26 cellular contexts compared by ENCODE assay signal in genomic region chr4:4462970-4463369, GRCh38.
DNase-seq lines count a peak whose midpoint lies in the region; ATAC-seq and TF ChIP-seq lines count a peak whose summit lies in the region.
"Had no signal": no experiment of that assay in that cellular context is flagged by ENCODE, and none has a peak within 500 bp of the region (broad histone marks: within the 10 kb centered on the region; RNA-seq: fewer than 3 reads in every experiment).

No MANE protein-coding gene starts in this region.

- H3K4me2 ChIP-seq in osteoblast (ENCODE audit: insufficient read depth, low read length) (no peak overlapping the region), MM.1S (ENCODE audit: low read depth, low read length) (no peak overlapping the region)

- H2AFZ ChIP-seq in osteoblast (ENCODE audit: low read length) (no peak overlapping the region), MM.1S (ENCODE audit: low read length) (no peak overlapping the region)

- H3K27ac ChIP-seq in osteoblast (ENCODE audit: low read depth, low read length), result no peak overlapping the region
- H3K27ac ChIP-seq in MM.1S (ENCODE audit: low read length), result no peak overlapping the region
- H3K27ac ChIP-seq: gastroesophageal sphincter, lower lobe of right lung, neutrophil had no signal

- no peak overlapping the region for H3K9ac ChIP-seq in MM.1S (ENCODE audit: low read length)

- H3K4me3 ChIP-seq in osteoblast (ENCODE audit: insufficient read depth, low read length), result no peak overlapping the region
- H3K4me3 ChIP-seq in MM.1S (ENCODE audit: low read length), result no peak overlapping the region
- H3K4me3 ChIP-seq: gastroesophageal sphincter, lower lobe of right lung had no signal

- H3K9me3 ChIP-seq in osteoblast (ENCODE audit: low read depth, low read length), result no peaks in the 10 kb centered on the region
- no peaks in the 10 kb centered on the region for H3K9me3 ChIP-seq in MM.1S (replicated peaks; ENCODE audit: insufficient read depth, low read length)
- H3K9me3 ChIP-seq: gastroesophageal sphincter, lower lobe of right lung, neutrophil had no signal

- H3K4me1 ChIP-seq in osteoblast (ENCODE audit: insufficient read depth, low read length), result peaks cover 9% of the 10 kb centered on the region
- H3K4me1 ChIP-seq in MM.1S (ENCODE audit: low read length), result peaks cover 11% of the 10 kb centered on the region
- H3K4me1 ChIP-seq: gastroesophageal sphincter, lower lobe of right lung had no signal

- H3K4me1 Mint-ChIP-seq in activated naive CD8-positive, alpha-beta T cell (ENCODE audit: low read depth), result peaks cover 41% of the 10 kb centered on the region
- H3K4me1 Mint-ChIP-seq in activated naive CD8-positive, alpha-beta T cell treated with anti-CD3 and anti-CD28 coated beads for 36 hours, result peaks cover 30% of the 10 kb centered on the region

- H3K4me3 Mint-ChIP-seq in activated naive CD8-positive, alpha-beta T cell, result no peak overlapping the region
- no peak overlapping the region for H3K4me3 Mint-ChIP-seq in activated naive CD8-positive, alpha-beta T cell treated with anti-CD3 and anti-CD28 coated beads for 36 hours

- no peaks in the 10 kb centered on the region for H3K27me3 ChIP-seq in osteoblast (ENCODE audit: insufficient read depth, low read length)
- no peaks in the 10 kb centered on the region for H3K27me3 ChIP-seq in MM.1S (replicated peaks; ENCODE audit: insufficient read depth, low read length)
- H3K27me3 ChIP-seq: gastroesophageal sphincter, neutrophil had no signal

- no peaks in the 10 kb centered on the region for H3K27me3 Mint-ChIP-seq in activated naive CD8-positive, alpha-beta T cell
- no peaks in the 10 kb centered on the region for H3K27me3 Mint-ChIP-seq in activated naive CD8-positive, alpha-beta T cell treated with anti-CD3 and anti-CD28 coated beads for 36 hours

- H3K79me2 ChIP-seq in osteoblast (ENCODE audit: insufficient read depth, low read length) (no peaks in the 10 kb centered on the region), MM.1S (ENCODE audit: low read length) (no peaks in the 10 kb centered on the region)

- no peaks in the 10 kb centered on the region for H3K9me2 ChIP-seq in MM.1S (replicated peaks; ENCODE audit: insufficient read depth, low read length)

- peaks cover 11% of the 10 kb centered on the region for H3K9me3 Mint-ChIP-seq in activated naive CD8-positive, alpha-beta T cell (ENCODE audit: low read depth)
- peaks cover 4% of the 10 kb centered on the region for H3K9me3 Mint-ChIP-seq in activated naive CD8-positive, alpha-beta T cell treated with anti-CD3 and anti-CD28 coated beads for 36 hours

- no peak for TF ChIP-seq CTCF in osteoblast (IDR thresholded peaks at IDR 0.05; ENCODE audit: extremely low read depth, low read depth, low read length)
- no peak for TF ChIP-seq CTCF in MM.1S (IDR thresholded peaks at IDR 0.05; ENCODE audit: low read length)

- H3K36me3 ChIP-seq in osteoblast (ENCODE audit: insufficient read depth, low read length) (peaks cover 15% of the 10 kb centered on the region), MM.1S (replicated peaks; ENCODE audit: insufficient read depth, low read length) (no peaks in the 10 kb centered on the region; the same call in 1 of the 2 replicates)

- H3K27ac Mint-ChIP-seq in activated naive CD8-positive, alpha-beta T cell, result peak overlapping the region; percentile 50
- H3K27ac Mint-ChIP-seq in activated naive CD8-positive, alpha-beta T cell treated with anti-CD3 and anti-CD28 coated beads for 36 hours, result no peak overlapping the region

- H3K36me3 Mint-ChIP-seq in activated naive CD8-positive, alpha-beta T cell, result peaks cover 33% of the 10 kb centered on the region
- H3K36me3 Mint-ChIP-seq in activated naive CD8-positive, alpha-beta T cell treated with anti-CD3 and anti-CD28 coated beads for 36 hours, result peaks cover 42% of the 10 kb centered on the region

- no peak for DNase-seq in activated naive CD8-positive, alpha-beta T cell treated with anti-CD3 and anti-CD28 coated beads for 36 hours
- peak; percentile 74 to 77 for DNase-seq in NCI-H526 (lab: John Stamatoyannopoulos, UW)
- peak; percentile 1 for DNase-seq in central memory CD4-positive, alpha-beta T cell
- DNase-seq in osteoblast (ENCODE audit: insufficient read length, low spot score, missing footprints), result peak; percentile 66
- no peak for DNase-seq in MM.1S
- DNase-seq in COLO668 (lab: John Stamatoyannopoulos, UW; ENCODE audit: unreplicated experiment), result no peak
- DNase-seq: activated CD4-positive, alpha-beta T cell treated with anti-CD3 and anti-CD28 coated beads for 48 hours; activated CD8-positive, alpha-beta memory T cell treated with anti-CD3 and anti-CD28 coated beads, Interleukin-2, amount 50 U/mL, for 48 hours; activated naive CD4-positive, alpha-beta T cell; C1 segment of cervical spinal cord; cerebellar nuclear complex; effector CD8-positive, alpha-beta T cell; GDM1; Kasumi-1; kidney; lower lobe of right lung; NCI-H187 treated with DMSO at 0.1 percent for 48 hours; PC-3; SHP77; small intestine; stimulated activated CD4-positive, alpha-beta T cell treated with anti-CD3 and anti-CD28 coated beads, Interleukin-2, amount 100 ng/mL, for 48 hours; stimulated activated naive CD4-positive, alpha-beta T cell had no signal

- ATAC-seq in GM18907 (IDR thresholded peaks at IDR 0.05; ENCODE audit: unreplicated experiment), result no peak
- ATAC-seq: gastroesophageal sphincter, lower lobe of right lung, PC-3 had no signal

- H4K20me1 ChIP-seq in osteoblast (ENCODE audit: insufficient read depth, low read length) (peaks cover under 1% of the 10 kb centered on the region), MM.1S (ENCODE audit: insufficient read depth, low read length) (no peaks in the 10 kb centered on the region)

- no peaks in the 10 kb centered on the region; the same call in 1 of the 2 replicates for H3F3A ChIP-seq in MM.1S (ENCODE audit: insufficient read depth, low read length)

Comparison
In these comparisons a context has a peak if more than half of its experiments do, and no peak if none do; other contexts are left out.
1. DNase-seq: peak in NCI-H526 (2 of 2), central memory CD4-positive, alpha-beta T cell (single experiment) and osteoblast (single experiment); none in activated naive CD8-positive, alpha-beta T cell treated with anti-CD3 and anti-CD28 coated beads for 36 hours (single experiment), MM.1S (single experiment) and COLO668 (single experiment).